4 cellular contexts compared by ENCODE assay signal in genomic region chr10:29308142-29308541, GRCh38. TPM values are rescaled to one million over a fixed set of nuclear protein-coding genes. Genes with fewer than 3 reads are reported as not detected.
"Had no signal": no experiment of that assay in that cellular context is flagged by ENCODE, and none has a peak within 500 bp of the region (broad histone marks: within the 10 kb centered on the region; RNA-seq: fewer than 3 reads in every experiment).

No MANE protein-coding gene starts in this region.

RNA-seq across cellular contexts. Expression of gene LYZL1, which starts 19.3 kb away (rescaled TPM):
- total RNA-seq: LHCN-M2, M059J, MCF 10A, NCI-H460 had no signal
